In genomic region chr1:25433389-25434186, GRCh38 we compare ENCODE assay signal across 10 cellular contexts. TPM values are rescaled to one million over a fixed set of nuclear protein-coding genes. Genes with fewer than 3 reads are reported as not detected.
DNase-seq lines count a peak whose midpoint lies in the region; ATAC-seq and TF ChIP-seq lines count a peak whose summit lies in the region.
"Had no signal": no experiment of that assay in that cellular context is flagged by ENCODE, and none has a peak within 500 bp of the region (broad histone marks: within the 10 kb centered on the region; RNA-seq: fewer than 3 reads in every experiment).

No MANE protein-coding gene starts in this region.

- TF ChIP-seq CTCF in neural crest cell (conservative IDR thresholded peaks at IDR 0.05) = no peak

- peak; percentile 52 for DNase-seq in LHCN-M2 (ENCODE audit: low read depth)
- no peak for DNase-seq in neural crest cell (ENCODE audit: low read depth, low spot score)
- no peak for DNase-seq in NCI-H345 treated with DMSO at 0.1 percent for 48 hours (lab: John Stamatoyannopoulos, UW; ENCODE audit: unreplicated experiment)
- no peak for DNase-seq in NOMO-1 treated with DMSO at 0.1 percent for 48 hours (lab: John Stamatoyannopoulos, UW; ENCODE audit: unreplicated experiment)
- DNase-seq in HCEC 1CT = no peak
- DNase-seq: SHP77 treated with DMSO at 0.1 percent for 48 hours, upper lobe of left lung had no signal

- H3K9ac ChIP-seq in BLaER1 (peak overlapping the region; percentile 71), endocrine pancreas (ENCODE audit: control insufficient read depth, insufficient read depth, low read length) (no peak overlapping the region)

- H3K4me3 Mint-ChIP-seq in neural crest cell = peak overlapping the region; percentile 88

- H3K27me3 ChIP-seq in BLaER1 (no peaks in the 10 kb centered on the region), endocrine pancreas (ENCODE audit: control insufficient read depth, insufficient read depth, low read length) (no peaks in the 10 kb centered on the region)
- H3K27me3 ChIP-seq: upper lobe of left lung had no signal

- H3K4me1 Mint-ChIP-seq in neural crest cell = peaks cover 51% of the 10 kb centered on the region

- H3K4me1 ChIP-seq in BLaER1 = peaks cover 59% of the 10 kb centered on the region
- peaks cover 42% of the 10 kb centered on the region for H3K4me1 ChIP-seq in endocrine pancreas (ENCODE audit: control insufficient read depth, insufficient read depth, low read length)

- H3K36me3 Mint-ChIP-seq in neural crest cell (ENCODE audit: low read depth) = no peaks in the 10 kb centered on the region

- H3K36me3 ChIP-seq in BLaER1 (peaks cover 22% of the 10 kb centered on the region), endocrine pancreas (ENCODE audit: control insufficient read depth, insufficient read depth, low read length) (no peaks in the 10 kb centered on the region)

- H3K27ac ChIP-seq in BLaER1 = no peak overlapping the region

- H3K9me3 Mint-ChIP-seq in neural crest cell = no peaks in the 10 kb centered on the region

- no peak overlapping the region for H3K4me3 ChIP-seq in BLaER1
- peak overlapping the region; percentile 99 for H3K4me3 ChIP-seq in endocrine pancreas (ENCODE audit: control insufficient read depth, insufficient read depth, low read length)
- H3K4me3 ChIP-seq: upper lobe of left lung had no signal

- no peaks in the 10 kb centered on the region for H3K9me3 ChIP-seq in BLaER1
- no peaks in the 10 kb centered on the region for H3K9me3 ChIP-seq in endocrine pancreas (ENCODE audit: control insufficient read depth, low read length)
- H3K9me3 ChIP-seq: upper lobe of left lung had no signal

- peaks cover 6% of the 10 kb centered on the region for H3K27me3 Mint-ChIP-seq in neural crest cell (ENCODE audit: low read depth)

- H3K27ac Mint-ChIP-seq in neural crest cell (ENCODE audit: unreplicated experiment) = peak overlapping the region; percentile 4

- peaks cover 76% of the 10 kb centered on the region for H4K20me1 ChIP-seq in BLaER1

- H3K4me2 ChIP-seq in BLaER1 = peak overlapping the region; percentile 79

- ATAC-seq in GM21825 (IDR thresholded peaks at IDR 0.05; ENCODE audit: unreplicated experiment) = no peak

RNA-seq across cellular contexts. Expression of gene MACO1, which starts 2.9 kb away (rescaled TPM):
- total RNA-seq in LHCN-M2 (2014; rRNA removed) (12.8 and 14.5 TPM in 2 replicates), neural crest cell (25.4 and 27.4 TPM in 2 replicates)
- 6.9 TPM for polyA plus RNA-seq in LHCN-M2 (2012)

RNA-seq across cellular contexts. Expression of gene RHCE, which starts 13.0 kb away (rescaled TPM):
- 0.92 and 1.6 TPM in 2 replicates for total RNA-seq in LHCN-M2 (2014; rRNA removed)
- polyA plus RNA-seq in LHCN-M2 (2012) = 0.78 TPM
- total RNA-seq in neural crest cell = 0.82 TPM in 1 of 2 replicates, not detected in the other
